30 cellular contexts compared by ENCODE assay signal in genomic region chr5:173248481-173248880, GRCh38. TPM values are rescaled to one million over a fixed set of nuclear protein-coding genes. Genes with fewer than 3 reads are reported as not detected.
"Had no signal": no experiment of that assay in that cellular context is flagged by ENCODE, and none has a peak within 500 bp of the region (broad histone marks: within the 10 kb centered on the region; RNA-seq: fewer than 3 reads in every experiment).

No MANE protein-coding gene starts in this region.

- DNase-seq: activated CD4-positive, alpha-beta T cell treated with anti-CD3 and anti-CD28 coated beads, Interleukin-2, amount 10 ng/mL, durations not matched to agents 24 days and 14 days; activated CD4-positive, alpha-beta T cell treated with anti-CD3 and anti-CD28 coated beads, Interleukin-2, amount 50 U/mL, for 4 hours; activated CD8-positive, alpha-beta T cell treated with anti-CD3 and anti-CD28 coated beads for 36 hours; activated gamma-delta T cell treated with Interleukin-2 at 50 U/mL for 16 hours; activated naive CD4-positive, alpha-beta T cell treated with anti-CD3 and anti-CD28 coated beads for 36 hours; activated T-cell treated with anti-CD3 and anti-CD28 coated beads, Interleukin-2, amount 50 U/mL, for 24 hours; adrenal gland; body of pancreas; central memory CD4-positive, alpha-beta T cell; Karpas-422; NCI-H1105; NCI-H1417 treated with DMSO at 0.1 percent for 48 hours; NCI-H187 treated with DMSO at 0.1 percent for 48 hours; NCI-H2081; NCI-H2171 treated with DMSO at 0.1 percent for 48 hours; NCI-H226; NCI-H446 treated with DMSO at 0.1 percent for 48 hours; NCI-H524 treated with DMSO at 0.1 percent for 48 hours; NK-92 treated with Interleukin-12 subunit alpha and Interleukin-12 subunit beta, amount 100 ng/mL, for 24 hours; PC-3; Peyer's patch; RPMI8226 had no signal

- H3K9me3 ChIP-seq: adrenal gland, body of pancreas, breast epithelium, Peyer's patch had no signal

- H3K9me3 Mint-ChIP-seq: activated CD4-positive, alpha-beta T cell treated with anti-CD3 and anti-CD28 coated beads, Interleukin-2, amount 10 ng/mL, durations not matched to agents 24 days and 14 days; activated CD8-positive, alpha-beta T cell treated with anti-CD3 and anti-CD28 coated beads for 36 hours; activated naive CD4-positive, alpha-beta T cell treated with anti-CD3 and anti-CD28 coated beads for 36 hours; activated naive CD4-positive, alpha-beta T cell treated with anti-CD3 and anti-CD28 coated beads, Interleukin-2, amount 50 U/mL, for 72 hours; activated T-cell treated with anti-CD3 and anti-CD28 coated beads, Interleukin-2, amount 50 U/mL, for 24 hours; activated T-helper 2 cell treated with anti-CD3 and anti-CD28 coated beads, Interferon-gamma antibody, Interleukin-2, Interleukin-4, amounts not matched to agents 10 μg/mL and 5 μg/mL and 100 μg/mL, durations not matched to agents 14 hours and 24 hours and 36 hours had no signal

- H3K4me3 ChIP-seq: adrenal gland, body of pancreas, breast epithelium, K562, Peyer's patch, SK-N-MC had no signal

- H3K36me3 ChIP-seq: adrenal gland, breast epithelium, Peyer's patch had no signal

- H3K27ac Mint-ChIP-seq: activated CD4-positive, alpha-beta T cell treated with anti-CD3 and anti-CD28 coated beads, Interleukin-2, amount 10 ng/mL, durations not matched to agents 24 days and 14 days; activated CD8-positive, alpha-beta T cell treated with anti-CD3 and anti-CD28 coated beads for 36 hours; activated naive CD4-positive, alpha-beta T cell treated with anti-CD3 and anti-CD28 coated beads for 36 hours; activated naive CD4-positive, alpha-beta T cell treated with anti-CD3 and anti-CD28 coated beads, Interleukin-2, amount 50 U/mL, for 72 hours; activated T-cell treated with anti-CD3 and anti-CD28 coated beads, Interleukin-2, amount 50 U/mL, for 24 hours; activated T-helper 2 cell treated with anti-CD3 and anti-CD28 coated beads, Interferon-gamma antibody, Interleukin-2, Interleukin-4, amounts not matched to agents 10 μg/mL and 5 μg/mL and 100 μg/mL, durations not matched to agents 14 hours and 24 hours and 36 hours had no signal

- H3K4me1 ChIP-seq: adrenal gland had no signal

- H3K27ac ChIP-seq: adrenal gland, body of pancreas, breast epithelium, Peyer's patch, SK-N-MC had no signal

- H3K4me3 Mint-ChIP-seq: activated CD4-positive, alpha-beta T cell treated with anti-CD3 and anti-CD28 coated beads, Interleukin-2, amount 10 ng/mL, durations not matched to agents 24 days and 14 days; activated CD8-positive, alpha-beta T cell treated with anti-CD3 and anti-CD28 coated beads for 36 hours; activated naive CD4-positive, alpha-beta T cell treated with anti-CD3 and anti-CD28 coated beads for 36 hours; activated T-cell treated with anti-CD3 and anti-CD28 coated beads, Interleukin-2, amount 50 U/mL, for 24 hours had no signal

- ATAC-seq: activated CD8-positive, alpha-beta T cell treated with anti-CD3 and anti-CD28 coated beads for 36 hours; activated naive CD4-positive, alpha-beta T cell treated with anti-CD3 and anti-CD28 coated beads, Interleukin-2, amount 50 U/mL, for 72 hours; body of pancreas; K562; PC-3 had no signal

RNA-seq across cellular contexts. Expression of gene NKX2-5, which starts 13.5 kb away (rescaled TPM):
- total RNA-seq: activated CD4-positive, alpha-beta T cell treated with anti-CD3 and anti-CD28 coated beads, Interleukin-2, amount 10 ng/mL, durations not matched to agents 24 days and 14 days; activated naive CD4-positive, alpha-beta T cell treated with anti-CD3 and anti-CD28 coated beads for 36 hours; activated T-helper 2 cell treated with anti-CD3 and anti-CD28 coated beads, Interferon-gamma antibody, Interleukin-2, Interleukin-4, amounts not matched to agents 10 μg/mL and 5 μg/mL and 100 μg/mL, durations not matched to agents 14 hours and 24 hours and 36 hours; adrenal gland; body of pancreas; cerebellum; K562; PC-3; Peyer's patch; T-helper 1 cell treated with Interleukin-12 subunit alpha and Interleukin-12 subunit beta and Interleukin-4 antibody, amounts not matched to agents 30 ng/mL and 1 ng/mL, for 36 hours; T-helper 2 cell treated with Interferon-gamma antibody and Interleukin-4, amounts not matched to agents 100 ng/mL and 5 ng/mL, for 36 hours had no signal
- polyA plus RNA-seq: K562 had no signal
